Comparison of ENCODE assay signal across 8 cellular contexts in genomic region chr1:25771246-25772114, GRCh38. TPM values are rescaled to one million over a fixed set of nuclear protein-coding genes. Genes with fewer than 3 reads are reported as not detected.
DNase-seq lines count a peak whose midpoint lies in the region; ATAC-seq and TF ChIP-seq lines count a peak whose summit lies in the region.

No MANE protein-coding gene starts in this region.

- no peaks in the 10 kb centered on the region for H3K36me3 ChIP-seq in A673 (ENCODE audit: insufficient read depth, low read length, poor library complexity, severe bottlenecking)

- BruUV-seq in A673 (replicated peaks; lab: Mats Ljungman, UMichigan): no TSS peak

- POLR2A ChIA-PET in A673 (lab: Charles Lee; ENCODE audit: low non-redundant PET): interaction anchor here (0.6 kb wide), 1 partner anchor 266 kb away, joined by 3 read pairs; no protein-coding TSS in a partner anchor

- H3K27ac Mint-ChIP-seq in type B pancreatic cell: peak overlapping the region; percentile 79

- in situ Hi-C loops in KBM-7 (cut with MboI; ENCODE audit: low pct_unique_long_range_greater_than_20kb, low sequenced_read_pairs): no loop called here

- no peaks in the 10 kb centered on the region for H3K9me3 ChIP-seq in A673 (ENCODE audit: low read depth, low read length, poor library complexity, severe bottlenecking)

- ATAC-seq in GM21526 (IDR thresholded peaks at IDR 0.05; ENCODE audit: low FRiP score, unreplicated experiment) (no peak), HG02763 (IDR thresholded peaks at IDR 0.05; ENCODE audit: unreplicated experiment) (no peak)

- H3K4me3 Mint-ChIP-seq in type B pancreatic cell: peak overlapping the region; percentile 68

- TF ChIP-seq CTCF in A673 (conservative IDR thresholded peaks at IDR 0.05; ENCODE audit: low read depth, low read length): no peak
- no peak for TF ChIP-seq CTCF in type B pancreatic cell (conservative IDR thresholded peaks at IDR 0.05)

- no peaks in the 10 kb centered on the region for H3K9me3 Mint-ChIP-seq in type B pancreatic cell

- CTCF ChIA-PET in A673 (lab: Charles Lee): no interaction called here

- peak; percentile 67 for DNase-seq in A673 (ENCODE audit: low spot score)
- peak; percentile 72 for DNase-seq in KBM-7
- DNase-seq in activated CD4-positive, alpha-beta T cell treated with anti-CD3 and anti-CD28 coated beads, Interleukin-2, amount 50 U/mL, for 1 hour: peak; percentile 47
- peak; percentile 41 for DNase-seq in kidney glomerular epithelial cell (lab: John Stamatoyannopoulos, UW)
- no peak for DNase-seq in type B pancreatic cell (ENCODE audit: extremely low spot score, unreplicated experiment)
- DNase-seq in AML-193 (lab: John Stamatoyannopoulos, UW): no peak

- H3K4me1 ChIP-seq in A673 (ENCODE audit: insufficient read depth, low read length, poor library complexity, severe bottlenecking): peaks cover 19% of the 10 kb centered on the region

- peaks cover 55% of the 10 kb centered on the region for H3K4me1 Mint-ChIP-seq in type B pancreatic cell (ENCODE audit: unreplicated experiment)

- peak overlapping the region; percentile 56 for H3K27ac ChIP-seq in A673 (ENCODE audit: low read depth, low read length, poor library complexity, severe bottlenecking)

- H3K36me3 Mint-ChIP-seq in type B pancreatic cell: no peaks in the 10 kb centered on the region

- no peak overlapping the region for H3K4me3 ChIP-seq in A673 (ENCODE audit: low read depth, low read length, poor library complexity, severe bottlenecking)

- intact Hi-C loops in A673 (cut with micrococcal nuclease; ENCODE audit: unreplicated experiment): no loop called here

- no peaks in the 10 kb centered on the region for H3K27me3 Mint-ChIP-seq in type B pancreatic cell

- no peaks in the 10 kb centered on the region for H3K27me3 ChIP-seq in A673 (replicated peaks; ENCODE audit: insufficient read depth, low read depth, low read length, poor library complexity)

RNA-seq across cellular contexts. Expression of gene SELENON, which starts 28.5 kb away (rescaled TPM):
- total RNA-seq in A673 (2021) (50.4 and 61.5 TPM in 2 replicates), type B pancreatic cell (ENCODE audit: low replicate concordance) (39.8 and 68.7 TPM in 2 replicates)

RNA-seq across cellular contexts. Expression of gene MTFR1L, which starts 48.3 kb away (rescaled TPM):
- 45.0 and 51.6 TPM in 2 replicates for total RNA-seq in A673 (2021)
- 73.5 and 74.5 TPM in 2 replicates for total RNA-seq in type B pancreatic cell (ENCODE audit: low replicate concordance)

Comparison
In these comparisons a context has a peak if more than half of its experiments do, and no peak if none do; other contexts are left out.
1. DNase-seq: peak in A673 (single experiment), KBM-7 (single experiment), activated CD4-positive, alpha-beta T cell treated with anti-CD3 and anti-CD28 coated beads, Interleukin-2, amount 50 U/mL, for 1 hour (single experiment) and kidney glomerular epithelial cell (single experiment); none in type B pancreatic cell (single experiment) and AML-193 (0 of 2).